9 cellular contexts compared by ENCODE assay signal in genomic region chrX:50204364-50204899, GRCh38. TPM values are rescaled to one million over a fixed set of nuclear protein-coding genes. Genes with fewer than 3 reads are reported as not detected.
DNase-seq lines count a peak whose midpoint lies in the region; ATAC-seq, FAIRE-seq and TF ChIP-seq lines count a peak whose summit lies in the region.
"Had no signal": no experiment of that assay in that cellular context is flagged by ENCODE, and none has a peak within 500 bp of the region (broad histone marks: within the 10 kb centered on the region; RNA-seq: fewer than 3 reads in every experiment).

Gene CCNB3 (plus strand): TSS chrX:50204765. CDS start chrX:50285164, 80,399 bp downstream.

- H3K4me1 ChIP-seq in HepG2 (ENCODE audit: insufficient read depth, low read length) = peaks cover 16% of the 10 kb centered on the region

- ATAC-seq in GM18907 (IDR thresholded peaks at IDR 0.05; ENCODE audit: unreplicated experiment) = peak; percentile 97
- peak; percentile 97 for ATAC-seq in HG03139 (IDR thresholded peaks at IDR 0.05; ENCODE audit: unreplicated experiment)
- peak; percentile 71 for ATAC-seq in HepG2

- no peaks in the 10 kb centered on the region for H3K27me3 ChIP-seq in HepG2 (ENCODE audit: control insufficient read depth in 1 of 2, insufficient read depth in 2 of 2, low read length in 2 of 2)

- no peak for TF ChIP-seq POLR2A in HepG2 (IDR thresholded peaks at IDR 0.05; ENCODE audit: insufficient read depth in 1 of 2, low read depth in 2 of 2, low read length in 2 of 2)

- H3K79me2 ChIP-seq in HepG2 (ENCODE audit: insufficient read depth, low read length) = no peaks in the 10 kb centered on the region

- H3K9me3 ChIP-seq in HepG2 (ENCODE audit: low read length) = no peaks in the 10 kb centered on the region

- CTCF ChIA-PET in HepG2 (lab: Yijun Ruan, JAX; ENCODE audit: low intra/inter-chr PET ratio, low total read pairs) = interaction anchor here (0.6 to 3.6 kb wide), 4 partner anchors 52 to 320 kb away, joined by 3 to 45 read pairs (median 5); no protein-coding TSS in a partner anchor

- in situ Hi-C loops in HepG2 (cut with HindIII; ENCODE audit: extremely low pct_ligation_motif_present, low pct_unique_long_range_greater_than_20kb) = loop anchor here (5.0 kb wide), 1 partner anchor 97 kb away; no protein-coding TSS in a partner anchor

- POLR2A ChIA-PET in HepG2 (lab: Yijun Ruan, JAX) = no interaction called here

- H3K36me3 ChIP-seq in HepG2 (replicated peaks in 1 of 2; ENCODE audit: control insufficient read depth in 1 of 2, insufficient read depth in 2 of 2, low read length in 2 of 2) = no peaks in the 10 kb centered on the region

- peak; percentile 74 for FAIRE-seq in HepG2 (lab: Jason Lieb, UNC)
- FAIRE-seq: colon had no signal

- H3K9ac ChIP-seq in HepG2 (ENCODE audit: insufficient read depth, low read depth, low read length) = no peak within 1 kb of the TSS

- peak within 1 kb of the TSS in 1 of 3 experiments; percentile 16; a peak in 1 of 6 replicates for H3K4me3 ChIP-seq in HepG2 (replicated peaks in 1 of 3; ENCODE audit: insufficient read depth in 1 of 3, low read depth in 2 of 3, low read length in 3 of 3)

- 14% methylated on average over 19 of the region's 19 CpGs for WGBS in HepG2 (ENCODE audit: low lambda C conversion rate)

- peak; percentile 71 for TF ChIP-seq CTCF in HepG2 (CRISPR knock-in tag; IDR thresholded peaks at IDR 0.05)

- H4K20me1 ChIP-seq in HepG2 (ENCODE audit: insufficient read depth, low read length) = no peaks in the 10 kb centered on the region

- BruUV-seq in HepG2 (replicated peaks; lab: Mats Ljungman, UMichigan) = no TSS peak

- intact Hi-C loops in HepG2 (cut with micrococcal nuclease; ENCODE audit: unreplicated experiment) = loop anchor here (1.0 to 5.0 kb wide), 2 partner anchors 104 to 287 kb away; no protein-coding TSS in a partner anchor

- H2AFZ ChIP-seq in HepG2 (ENCODE audit: low read length) = no peak within 1 kb of the TSS

- no peak within 1 kb of the TSS for H3K27ac ChIP-seq in HepG2 (ENCODE audit: extremely low read length, insufficient read depth, low read length)

- TF ChIP-seq RAD21 in HepG2 (CRISPR knock-in tag; IDR thresholded peaks at IDR 0.05) = peak; percentile 29; the same call in 1 of the 2 replicates

- peak; percentile 72 for DNase-seq in AG20443 (ENCODE audit: low spot score)
- DNase-seq in NCI-H2227 (lab: John Stamatoyannopoulos, UW; ENCODE audit: unreplicated experiment) = peak; percentile 87
- peak; percentile 53 for DNase-seq in activated CD4-positive, CD25-positive, alpha-beta regulatory T cell treated with anti-CD3 and anti-CD28 coated beads, Interleukin-2, amount 50 U/mL, for 72 hours
- DNase-seq in cerebellar cortex (ENCODE audit: low spot score) = peak; percentile 72
- peak; percentile 33 for DNase-seq in HepG2 (ENCODE audit: low spot score)
- peak; percentile 72 for DNase-seq in stimulated activated CD4-positive, alpha-beta T cell treated with anti-CD3 and anti-CD28 coated beads, Interleukin-4, amount 100 ng/mL, for 1 hour

- no peak for TF ChIP-seq EP300 in HepG2 (IDR thresholded peaks at IDR 0.05; ENCODE audit: low read depth in 2 of 2, low read length in 2 of 2)
- TF ChIP-seq EP300 in HepG2 (CRISPR knock-in tag; IDR thresholded peaks at IDR 0.05; ENCODE audit: borderline replicate concordance) = no peak

- H3K4me2 ChIP-seq in HepG2 (ENCODE audit: low read depth, low read length) = peak within 1 kb of the TSS; percentile 27; the same call in 1 of the 2 replicates

TF ChIP-seq in HepG2, 621 proteins besides CTCF, POLR2A, EP300 and RAD21 (continues in another document):
- TF ChIP-seq ZFP91 (CRISPR knock-in tag; IDR thresholded peaks at IDR 0.05; ENCODE audit: borderline replicate concordance) (peak; percentile 46), SSRP1 (CRISPR knock-in tag; IDR thresholded peaks at IDR 0.05) (no peak), XRCC5 (optimal IDR thresholded peaks at IDR 0.05; ENCODE audit: low read length) (peak; percentile 17), ZZZ3 (CRISPR knock-in tag; IDR thresholded peaks at IDR 0.05; ENCODE audit: borderline replicate concordance) (no peak), PRDM10 (CRISPR knock-in tag; IDR thresholded peaks at IDR 0.05; ENCODE audit: low read depth) (0 out of 2 replicates have a peak, but pooled peaks have one; percentile 50), ZNF362 (CRISPR knock-in tag; IDR thresholded peaks at IDR 0.05; ENCODE audit: borderline replicate concordance) (peak; percentile 91)

RNA-seq across cellular contexts. Expression of gene CCNB3, which starts in this region (rescaled TPM):
- total RNA-seq in HepG2 (2016; rRNA removed; fragmentation: Illumina TruSeq; extraction: Trizol) = 0.04 and 0.11 TPM in 2 replicates
- 0.10 TPM in 1 of 2 replicates, not detected in the other for total RNA-seq in HepG2 (2016; cell fraction: cytosol; rRNA removed; fragmentation: Illumina TruSeq; extraction: Trizol; ENCODE audit: low read depth)
- 0.02 and 0.06 TPM in 2 replicates for total RNA-seq in HepG2 (2016; cell fraction: insoluble cytoplasmic fraction; rRNA removed; fragmentation: Illumina TruSeq; extraction: Trizol)
- total RNA-seq in HepG2 (2016; cell fraction: membrane; rRNA removed; fragmentation: Illumina TruSeq; extraction: Trizol) = not detected in 2 replicates
- total RNA-seq in HepG2 (2016; cell fraction: nucleus; rRNA removed; fragmentation: Illumina TruSeq; extraction: Trizol) = 0.06 and 1.6 TPM in 2 replicates
- polyA plus RNA-seq in HepG2 (2011; rRNA removed) = 0.07 TPM in 1 of 2 replicates, not detected in the other
- polyA plus RNA-seq in HepG2 (2011; cell fraction: cytosol; rRNA removed) = 0.03 TPM in 1 of 2 replicates, not detected in the other
- 0.05 and 1.1 TPM in 2 replicates for polyA plus RNA-seq in HepG2 (2011; cell fraction: nucleus; rRNA removed)
- polyA plus RNA-seq in HepG2 (2012) = 0.03 and 0.04 TPM in 2 replicates
- not detected in 2 replicates for polyA plus RNA-seq in HepG2 (2016; cell fraction: cytosol; fragmentation: Illumina TruSeq; extraction: Trizol; ENCODE audit: low read depth)
- polyA plus RNA-seq in HepG2 (2016; cell fraction: insoluble cytoplasmic fraction; fragmentation: Illumina TruSeq; extraction: Trizol; ENCODE audit: low read depth) = not detected in 2 replicates
- not detected in 2 replicates for polyA plus RNA-seq in HepG2 (2016; cell fraction: membrane; fragmentation: Illumina TruSeq; extraction: Trizol; ENCODE audit: low read depth)
- polyA plus RNA-seq in HepG2 (2016; cell fraction: nucleus; fragmentation: Illumina TruSeq; extraction: Trizol; ENCODE audit: insufficient read depth, low read depth) = 0.29 TPM in 1 of 2 replicates, not detected in the other
- polyA minus RNA-seq in HepG2 (2011; rRNA and poly(A)+ RNA removed; ENCODE audit: low replicate concordance) = 1.0 TPM in 1 of 2 replicates, not detected in the other
- polyA minus RNA-seq in HepG2 (2011; cell fraction: cytosol; rRNA and poly(A)+ RNA removed) = not detected in 2 replicates
- not detected in 2 replicates for polyA minus RNA-seq in HepG2 (2011; cell fraction: nucleus; rRNA and poly(A)+ RNA removed)

Comparison
In these comparisons a context has a peak if more than half of its experiments do, and no peak if none do; other contexts are left out.
1. DNase-seq: peak in every context shown above with its lines; median percentile 87 in NCI-H2227; 72 in AG20443; 72 in cerebellar cortex; 72 in stimulated activated CD4-positive, alpha-beta T cell treated with anti-CD3 and anti-CD28 coated beads, Interleukin-4, amount 100 ng/mL, for 1 hour; 53 in activated CD4-positive, CD25-positive, alpha-beta regulatory T cell treated with anti-CD3 and anti-CD28 coated beads, Interleukin-2, amount 50 U/mL, for 72 hours; 33 in HepG2.